In the genomic region with DNA sequence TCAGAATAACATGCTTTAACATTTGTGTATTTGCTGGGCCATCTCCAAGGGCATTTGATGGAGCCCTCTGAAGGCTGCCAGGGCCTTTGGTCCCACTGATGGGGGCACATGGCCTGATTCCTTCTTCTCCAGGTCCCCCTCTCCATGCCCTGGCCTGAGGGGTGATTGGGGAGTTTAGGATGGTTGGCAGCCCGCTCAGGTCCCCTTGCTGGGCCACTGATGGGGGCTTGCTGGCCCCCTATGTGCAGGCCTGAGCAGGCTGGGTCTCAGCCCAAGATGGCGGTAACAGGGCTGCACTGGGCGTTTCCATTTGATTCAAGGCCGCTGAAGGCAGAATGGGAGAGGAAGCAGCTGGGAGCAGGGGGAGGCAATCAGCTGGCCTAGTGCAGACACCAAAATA, we compare ENCODE assay signal across 9 cellular contexts.
"Had no signal": no experiment of that assay in that cellular context is flagged by ENCODE, and none has a peak within 500 bp of the region (broad histone marks: within the 10 kb centered on the region; RNA-seq: fewer than 3 reads in every experiment).

No MANE protein-coding gene starts in this region.

- H3K4me1 ChIP-seq: HAP-1 had no signal

- H3K36me3 ChIP-seq: HAP-1 had no signal

- H3K4me2 ChIP-seq: GM23338 had no signal

- DNase-seq: GM23248, GOT3, H7, H9, HCEC 1CT, HFFc6 had no signal

- H3K9ac ChIP-seq: GM23248 had no signal

- H2AFZ ChIP-seq: GM23248, GM23338 had no signal

- H3K4me3 ChIP-seq: GM23248, GM23338, HAP-1 had no signal

- ATAC-seq: GM23338, HCT116 had no signal

- H3K9me3 Mint-ChIP-seq: GM23338 had no signal

- H3K4me3 Mint-ChIP-seq: GM23338, H9, HFFc6 had no signal

- H3K27ac Mint-ChIP-seq: GM23338, H9, HFFc6 had no signal

- H3K9me3 ChIP-seq: HAP-1 had no signal

- H3K27ac ChIP-seq: GM23248 had no signal
